In genomic region chr3:163058190-163058854, GRCh38 we compare ENCODE assay signal across 1 cellular context.
TF ChIP-seq lines count a peak whose summit lies in the region.

No MANE protein-coding gene starts in this region.

TF ChIP-seq in GM23338, 12 proteins besides CTCF, POLR2A, EP300 and RAD21 (continued from another document):
- TF ChIP-seq ZNF331 (CRISPR knock-in tag; IDR thresholded peaks at IDR 0.05; ENCODE audit: low read depth) (no peak), STAT1 (IDR thresholded peaks at IDR 0.05; ENCODE audit: unreplicated experiment) (no peak), ZNF114 (CRISPR knock-in tag; IDR thresholded peaks at IDR 0.05) (no peak), ZNF462 (CRISPR knock-in tag; IDR thresholded peaks at IDR 0.05) (no peak), CREB1 (CRISPR knock-in tag; IDR thresholded peaks at IDR 0.05; ENCODE audit: low read depth) (no peak), EZH2 (IDR thresholded peaks at IDR 0.05; ENCODE audit: low read depth, unreplicated experiment) (no peak), JUNB (IDR thresholded peaks at IDR 0.05; ENCODE audit: unreplicated experiment) (no peak)
- TF ChIP-seq, protein P1, sequence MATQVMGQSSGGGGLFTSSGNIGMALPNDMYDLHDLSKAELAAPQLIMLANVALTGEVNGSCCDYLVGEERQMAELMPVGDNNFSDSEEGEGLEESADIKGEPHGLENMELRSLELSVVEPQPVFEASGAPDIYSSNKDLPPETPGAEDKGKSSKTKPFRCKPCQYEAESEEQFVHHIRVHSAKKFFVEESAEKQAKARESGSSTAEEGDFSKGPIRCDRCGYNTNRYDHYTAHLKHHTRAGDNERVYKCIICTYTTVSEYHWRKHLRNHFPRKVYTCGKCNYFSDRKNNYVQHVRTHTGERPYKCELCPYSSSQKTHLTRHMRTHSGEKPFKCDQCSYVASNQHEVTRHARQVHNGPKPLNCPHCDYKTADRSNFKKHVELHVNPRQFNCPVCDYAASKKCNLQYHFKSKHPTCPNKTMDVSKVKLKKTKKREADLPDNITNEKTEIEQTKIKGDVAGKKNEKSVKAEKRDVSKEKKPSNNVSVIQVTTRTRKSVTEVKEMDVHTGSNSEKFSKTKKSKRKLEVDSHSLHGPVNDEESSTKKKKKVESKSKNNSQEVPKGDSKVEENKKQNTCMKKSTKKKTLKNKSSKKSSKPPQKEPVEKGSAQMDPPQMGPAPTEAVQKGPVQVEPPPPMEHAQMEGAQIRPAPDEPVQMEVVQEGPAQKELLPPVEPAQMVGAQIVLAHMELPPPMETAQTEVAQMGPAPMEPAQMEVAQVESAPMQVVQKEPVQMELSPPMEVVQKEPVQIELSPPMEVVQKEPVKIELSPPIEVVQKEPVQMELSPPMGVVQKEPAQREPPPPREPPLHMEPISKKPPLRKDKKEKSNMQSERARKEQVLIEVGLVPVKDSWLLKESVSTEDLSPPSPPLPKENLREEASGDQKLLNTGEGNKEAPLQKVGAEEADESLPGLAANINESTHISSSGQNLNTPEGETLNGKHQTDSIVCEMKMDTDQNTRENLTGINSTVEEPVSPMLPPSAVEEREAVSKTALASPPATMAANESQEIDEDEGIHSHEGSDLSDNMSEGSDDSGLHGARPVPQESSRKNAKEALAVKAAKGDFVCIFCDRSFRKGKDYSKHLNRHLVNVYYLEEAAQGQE (IDR thresholded peaks at IDR 0.05; ENCODE audit: unreplicated experiment): no peak
TF ChIP-seq in GM23338: peak in this region for 0.
